8 cellular contexts compared by ENCODE assay signal in genomic region chr9:129037767-129038098, GRCh38. TPM values are rescaled to one million over a fixed set of nuclear protein-coding genes. Genes with fewer than 3 reads are reported as not detected.
DNase-seq lines count a peak whose midpoint lies in the region; ATAC-seq lines count a peak whose summit lies in the region.

No MANE protein-coding gene starts in this region.

- 28% methylated on average over 6 of the region's 6 CpGs for WGBS in urinary bladder

- H3K36me3 Mint-ChIP-seq in activated naive CD4-positive, alpha-beta T cell treated with anti-CD3 and anti-CD28 coated beads, Interleukin-2, amount 50 U/mL, for 24 hours, result peaks cover 2% of the 10 kb centered on the region

- peak overlapping the region; percentile 96 for H3K4me3 Mint-ChIP-seq in activated naive CD4-positive, alpha-beta T cell treated with anti-CD3 and anti-CD28 coated beads, Interleukin-2, amount 50 U/mL, for 24 hours

- H3K4me1 Mint-ChIP-seq in activated naive CD4-positive, alpha-beta T cell treated with anti-CD3 and anti-CD28 coated beads, Interleukin-2, amount 50 U/mL, for 24 hours, result peaks cover 24% of the 10 kb centered on the region

- H3K27ac ChIP-seq in cingulate gyrus (ENCODE audit: low read depth, low read length), result peak overlapping the region; percentile 32
- no peak overlapping the region for H3K27ac ChIP-seq in urinary bladder (ENCODE audit: low read depth)

- H3K4me3 ChIP-seq in urinary bladder (ENCODE audit: low read depth, low read length), result peak overlapping the region; percentile 84

- no peaks in the 10 kb centered on the region for H3K27me3 Mint-ChIP-seq in activated naive CD4-positive, alpha-beta T cell treated with anti-CD3 and anti-CD28 coated beads, Interleukin-2, amount 50 U/mL, for 24 hours

- peaks cover 2% of the 10 kb centered on the region for H3K4me1 ChIP-seq in urinary bladder (ENCODE audit: insufficient read depth)

- no peaks in the 10 kb centered on the region for H3K9me3 Mint-ChIP-seq in activated naive CD4-positive, alpha-beta T cell treated with anti-CD3 and anti-CD28 coated beads, Interleukin-2, amount 50 U/mL, for 24 hours

- DNase-seq in activated naive CD4-positive, alpha-beta T cell treated with anti-CD3 and anti-CD28 coated beads, Interleukin-2, amount 50 U/mL, for 16 hours, result no peak
- peak; percentile 51 for DNase-seq in mucosa of gallbladder (ENCODE audit: low spot score)
- DNase-seq in activated CD8-positive, alpha-beta memory T cell treated with anti-CD3 and anti-CD28 coated beads, Interleukin-2, amount 50 U/mL, for 48 hours, result no peak
- DNase-seq in occipital lobe (lab: John Stamatoyannopoulos, UW), result no peak

- no peaks in the 10 kb centered on the region for H3K36me3 ChIP-seq in urinary bladder (ENCODE audit: insufficient read depth)

- H3K27ac Mint-ChIP-seq in activated naive CD4-positive, alpha-beta T cell treated with anti-CD3 and anti-CD28 coated beads, Interleukin-2, amount 50 U/mL, for 24 hours, result no peak overlapping the region

- ATAC-seq in HG02885 (IDR thresholded peaks at IDR 0.05; ENCODE audit: poor library complexity, unreplicated experiment), result no peak

RNA-seq across cellular contexts. Expression of gene MIGA2, which starts 1.3 kb away (rescaled TPM):
- 67.3 TPM for total RNA-seq in mucosa of gallbladder
- 16.4 TPM for total RNA-seq in urinary bladder
- polyA plus RNA-seq in urinary bladder, result 34.5 TPM
- total RNA-seq in occipital lobe, result 18.4 TPM

RNA-seq across cellular contexts. Expression of gene SH3GLB2, which starts 9.6 kb away (rescaled TPM):
- 186 TPM for total RNA-seq in mucosa of gallbladder
- total RNA-seq in urinary bladder, result 49.6 TPM
- polyA plus RNA-seq in urinary bladder, result 119 TPM
- total RNA-seq in occipital lobe, result 56.6 TPM

RNA-seq across cellular contexts. Expression of gene DOLPP1, which starts 43.2 kb away (rescaled TPM):
- 22.3 TPM for total RNA-seq in mucosa of gallbladder
- 9.0 TPM for total RNA-seq in urinary bladder
- 10.5 TPM for polyA plus RNA-seq in urinary bladder
- total RNA-seq in occipital lobe, result 16.5 TPM
